Comparison of ENCODE assay signal across 9 cellular contexts in the genomic region with DNA sequence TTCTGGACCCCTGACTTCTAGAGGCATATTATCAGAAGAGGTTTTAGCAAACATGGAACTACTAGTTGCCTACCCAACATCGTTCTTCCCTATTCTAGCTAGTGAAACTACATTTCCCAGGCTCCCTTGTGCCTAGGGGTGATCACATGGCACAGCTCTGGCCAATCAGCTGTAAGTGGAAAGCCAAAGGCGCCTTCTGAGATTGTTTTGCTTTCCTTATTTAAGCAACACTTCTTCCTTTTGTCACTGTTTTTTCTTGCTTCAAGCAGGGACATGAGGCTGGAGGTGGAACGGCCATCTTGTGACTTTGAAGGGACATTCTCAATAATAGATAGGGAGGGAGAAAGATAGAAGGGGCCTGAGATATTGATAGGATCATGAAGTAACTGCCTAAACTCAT.
DNase-seq lines count a peak whose midpoint lies in the region; ATAC-seq and TF ChIP-seq lines count a peak whose summit lies in the region.
"Had no signal": no experiment of that assay in that cellular context is flagged by ENCODE, and none has a peak within 500 bp of the region (broad histone marks: within the 10 kb centered on the region; RNA-seq: fewer than 3 reads in every experiment).

No MANE protein-coding gene starts in this region.

- H3K4me1 ChIP-seq in Caco-2 (0 out of 2 replicates have a peak, but pooled peaks cover 4% of the 10 kb centered on the region), gastroesophageal sphincter (no peaks in the 10 kb centered on the region)

- H3K4me3 ChIP-seq in Caco-2 (ENCODE audit: low read depth, low read length) (no peak overlapping the region), fibroblast of pulmonary artery (replicated peaks; ENCODE audit: low read depth, low read length) (no peak overlapping the region), gastroesophageal sphincter (no peak overlapping the region)

- no peak overlapping the region for H3K27ac ChIP-seq in gastroesophageal sphincter

- H3K27ac Mint-ChIP-seq in Caco-2 (ENCODE audit: unreplicated experiment), result peak overlapping the region; percentile 40
- H3K27ac Mint-ChIP-seq: naive thymus-derived CD4-positive, alpha-beta T cell had no signal

- H3K9me3 ChIP-seq in Caco-2 (no peaks in the 10 kb centered on the region; the same call in 1 of the 2 replicates), gastroesophageal sphincter (no peaks in the 10 kb centered on the region)

- peaks cover 7% of the 10 kb centered on the region for H3K4me1 Mint-ChIP-seq in Caco-2 (ENCODE audit: low read depth, unreplicated experiment)

- POLR2A ChIA-PET in Caco-2 (lab: Charles Lee), result no interaction called here

- H3K36me3 ChIP-seq in Caco-2 (ENCODE audit: control insufficient read depth, insufficient read depth, low read length), result no peaks in the 10 kb centered on the region
- H3K36me3 ChIP-seq in gastroesophageal sphincter, result no peaks in the 10 kb centered on the region

- 42 to 83% methylated on average over 2 to 3 of the region's 3 CpGs for WGBS in gastroesophageal sphincter (ENCODE audit: low coverage in 1 of 2), 2 donors

- H3K27me3 ChIP-seq in Caco-2 (replicated peaks; ENCODE audit: control insufficient read depth, insufficient read depth, low read length) (no peaks in the 10 kb centered on the region), gastroesophageal sphincter (no peaks in the 10 kb centered on the region)

- no peak for TF ChIP-seq POLR2A in gastroesophageal sphincter (IDR thresholded peaks at IDR 0.05)

- no TSS peak for BruUV-seq in Caco-2 (replicated peaks; lab: Mats Ljungman, UMichigan)

- DNase-seq in Caco-2 (peak; percentile 33 to 58), H4 (ENCODE audit: low spot score) (peak; percentile 64), RPMI8226 (peak; percentile 53), fibroblast of pulmonary artery (ENCODE audit: low read depth) (peak; percentile 32), NCI-H526 treated with DMSO at 0.1 percent for 48 hours (lab: John Stamatoyannopoulos, UW) (no peak)

- ATAC-seq in HG03354 (IDR thresholded peaks at IDR 0.05; ENCODE audit: poor library complexity, severe bottlenecking, unreplicated experiment), result no peak
- no peak for ATAC-seq in gastroesophageal sphincter
- no peak for ATAC-seq in GM21737 (IDR thresholded peaks at IDR 0.05; ENCODE audit: unreplicated experiment)
- ATAC-seq: naive thymus-derived CD4-positive, alpha-beta T cell had no signal

- H3K9me3 Mint-ChIP-seq in Caco-2 (ENCODE audit: unreplicated experiment), result peaks cover 35% of the 10 kb centered on the region

- no peak for TF ChIP-seq EP300 in gastroesophageal sphincter (IDR thresholded peaks at IDR 0.05)

- intact Hi-C loops in Caco-2 (cut with micrococcal nuclease; ENCODE audit: unreplicated experiment), result no loop called here

- H3K4me3 Mint-ChIP-seq in Caco-2 (ENCODE audit: unreplicated experiment), result no peak overlapping the region
- H3K4me3 Mint-ChIP-seq: naive thymus-derived CD4-positive, alpha-beta T cell had no signal

- CTCF ChIA-PET in Caco-2 (lab: Charles Lee), result no interaction called here

- TF ChIP-seq CTCF in Caco-2 (IDR thresholded peaks at IDR 0.05; ENCODE audit: insufficient read depth in 1 of 2, low read depth in 1 of 2, low read length in 1 of 2, severe bottlenecking in 1 of 2, unreplicated experiment in 1 of 2), result no peak
- no peak for TF ChIP-seq CTCF in fibroblast of pulmonary artery (IDR thresholded peaks at IDR 0.05; ENCODE audit: low read length, missing control alignments)
- TF ChIP-seq CTCF in gastroesophageal sphincter (IDR thresholded peaks at IDR 0.05), result no peak

- H3K36me3 Mint-ChIP-seq in Caco-2 (ENCODE audit: insufficient read depth, unreplicated experiment), result peaks cover 8% of the 10 kb centered on the region
- H3K36me3 Mint-ChIP-seq: naive thymus-derived CD4-positive, alpha-beta T cell had no signal

- no peaks in the 10 kb centered on the region for H3K27me3 Mint-ChIP-seq in Caco-2 (ENCODE audit: insufficient read depth, unreplicated experiment)
